8 cellular contexts compared by ENCODE assay signal in the genomic region with DNA sequence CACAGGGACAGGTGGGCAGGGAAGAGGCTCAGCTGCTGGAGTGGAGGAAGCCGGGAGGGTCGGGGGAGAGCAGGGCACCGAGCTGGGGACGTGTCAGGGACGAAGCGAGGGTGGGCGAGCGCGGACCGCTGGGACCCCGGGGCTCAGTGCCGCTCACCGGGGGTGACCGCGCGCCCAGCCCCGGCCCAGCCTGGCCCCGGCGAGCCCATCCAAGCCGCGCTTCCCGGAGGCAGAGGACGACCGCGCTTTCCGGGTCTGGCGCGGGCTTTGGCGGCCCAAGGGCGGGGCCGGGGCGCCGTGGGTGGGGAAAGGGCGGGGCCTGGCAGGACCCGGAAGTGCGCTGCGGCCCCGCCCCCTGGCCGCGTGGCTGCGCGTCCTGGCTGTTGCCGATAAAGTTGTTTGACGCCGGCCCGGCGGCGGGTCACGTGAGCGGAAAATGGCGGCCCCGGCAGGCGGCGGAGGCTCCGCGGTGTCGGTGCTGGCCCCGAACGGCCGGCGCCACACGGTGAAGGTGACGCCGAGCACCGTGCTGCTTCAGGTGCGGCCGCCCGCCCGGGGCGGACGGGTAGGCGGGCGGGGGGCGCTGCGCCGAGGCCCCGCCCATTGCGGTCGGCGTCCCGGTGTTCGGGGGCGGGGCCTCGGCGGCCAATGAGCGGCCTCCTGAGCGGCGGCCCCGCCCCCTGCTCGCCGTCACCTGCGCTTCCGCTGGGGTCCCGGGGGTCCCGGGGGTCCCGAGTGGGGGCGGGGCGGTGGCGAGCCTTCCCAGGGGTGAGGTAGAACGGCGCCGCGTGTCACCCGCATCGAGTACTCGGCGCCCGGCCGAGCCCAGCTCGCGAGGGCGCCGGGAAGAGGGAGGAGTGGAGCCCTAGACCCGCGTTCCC. TPM values are rescaled to one million over a fixed set of nuclear protein-coding genes. Genes with fewer than 3 reads are reported as not detected.
DNase-seq lines count a peak whose midpoint lies in the region; ATAC-seq and TF ChIP-seq lines count a peak whose summit lies in the region.

A gene with protein sequence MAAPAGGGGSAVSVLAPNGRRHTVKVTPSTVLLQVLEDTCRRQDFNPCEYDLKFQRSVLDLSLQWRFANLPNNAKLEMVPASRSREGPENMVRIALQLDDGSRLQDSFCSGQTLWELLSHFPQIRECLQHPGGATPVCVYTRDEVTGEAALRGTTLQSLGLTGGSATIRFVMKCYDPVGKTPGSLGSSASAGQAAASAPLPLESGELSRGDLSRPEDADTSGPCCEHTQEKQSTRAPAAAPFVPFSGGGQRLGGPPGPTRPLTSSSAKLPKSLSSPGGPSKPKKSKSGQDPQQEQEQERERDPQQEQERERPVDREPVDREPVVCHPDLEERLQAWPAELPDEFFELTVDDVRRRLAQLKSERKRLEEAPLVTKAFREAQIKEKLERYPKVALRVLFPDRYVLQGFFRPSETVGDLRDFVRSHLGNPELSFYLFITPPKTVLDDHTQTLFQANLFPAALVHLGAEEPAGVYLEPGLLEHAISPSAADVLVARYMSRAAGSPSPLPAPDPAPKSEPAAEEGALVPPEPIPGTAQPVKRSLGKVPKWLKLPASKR (plus strand): TSS at position 419 of the 881 bp plus-strand sequence. CDS start 18 bp downstream, at position 437.

- H3K9me3 Mint-ChIP-seq in GM23338, result peaks cover 19% of the 10 kb centered on the region

- H3K9me3 ChIP-seq in SJCRH30 (replicated peaks) (peaks cover 3% of the 10 kb centered on the region), neuron (ENCODE audit: low read length) (peaks cover 3% of the 10 kb centered on the region), stomach smooth muscle (ENCODE audit: control insufficient read depth in 2 of 2, low read length in 2 of 2) (peaks cover 0 to 2% of the 10 kb centered on the region in 2 donors)

- peak within 1 kb of the TSS; percentile 96 for H3K4me2 ChIP-seq in GM23338

- H2AFZ ChIP-seq in GM23338 (peak within 1 kb of the TSS; percentile 90), neuron (ENCODE audit: low read depth, low read length) (peak within 1 kb of the TSS; percentile 92)

- ATAC-seq in GM23338, result peak; percentile 81
- peak; percentile 78 for ATAC-seq in foreskin keratinocyte

- peak within 1 kb of the TSS; percentile 89 for H3K4me3 Mint-ChIP-seq in GM23338

- no peaks in the 10 kb centered on the region for H3K9me2 ChIP-seq in GM23338 (ENCODE audit: insufficient read depth)

- H3K4me1 ChIP-seq in GM23338 (ENCODE audit: insufficient read depth) (no peaks in the 10 kb centered on the region), SJCRH30 (peaks cover 12% of the 10 kb centered on the region), foreskin keratinocyte (no peaks in the 10 kb centered on the region), neuron (ENCODE audit: insufficient read depth, low read length) (peaks cover 9% of the 10 kb centered on the region), stomach smooth muscle (ENCODE audit: control insufficient read depth, insufficient read depth, low read length) (peaks cover 19% of the 10 kb centered on the region)

- peak within 1 kb of the TSS; percentile 92 for H3K4me3 ChIP-seq in GM23338
- peak within 1 kb of the TSS; percentile 85 for H3K4me3 ChIP-seq in SJCRH30
- H3K4me3 ChIP-seq in neuron (ENCODE audit: low read length), result peak within 1 kb of the TSS; percentile 57
- H3K4me3 ChIP-seq in stomach smooth muscle (ENCODE audit: low read length in 2 of 2), result peak within 1 kb of the TSS; percentile 75 to 83

- TF ChIP-seq CTCF in GM23338 (conservative IDR thresholded peaks at IDR 0.05; ENCODE audit: low read depth in 2 of 2) (no peak), foreskin keratinocyte (conservative IDR thresholded peaks at IDR 0.05) (no peak)

- H3K27me3 ChIP-seq in GM23338 (ENCODE audit: insufficient read depth) (peaks cover 31% of the 10 kb centered on the region), SJCRH30 (no peaks in the 10 kb centered on the region), foreskin keratinocyte (no peaks in the 10 kb centered on the region), neuron (ENCODE audit: insufficient read depth, low read length) (no peaks in the 10 kb centered on the region), stomach smooth muscle (ENCODE audit: control insufficient read depth in 1 of 2, insufficient read depth in 2 of 2, low read length in 2 of 2) (peaks cover 0 to 2% of the 10 kb centered on the region in 2 donors)

- peak within 1 kb of the TSS; percentile 75 to 86 for H3K9ac ChIP-seq in stomach smooth muscle (ENCODE audit: low read length in 2 of 2)

- H3K36me3 ChIP-seq in GM23338 (ENCODE audit: insufficient read depth) (peaks cover 4% of the 10 kb centered on the region; the same call in 1 of the 2 replicates), SJCRH30 (no peaks in the 10 kb centered on the region; the same call in 1 of the 2 replicates), neuron (ENCODE audit: insufficient read depth, low read length) (peaks cover 9% of the 10 kb centered on the region), stomach smooth muscle (ENCODE audit: control insufficient read depth in 2 of 2, insufficient read depth in 2 of 2, low read length in 2 of 2) (peaks cover 0 to 3% of the 10 kb centered on the region in 2 donors)

- H3K27me3 Mint-ChIP-seq in GM23338 (ENCODE audit: insufficient read depth, low read depth, poor library complexity), result peaks cover 30% of the 10 kb centered on the region

- peaks cover 28% of the 10 kb centered on the region for H3K36me3 Mint-ChIP-seq in GM23338 (ENCODE audit: low read depth)

- H3K27ac Mint-ChIP-seq in GM23338, result peak within 1 kb of the TSS; percentile 88; the same call in 1 of the 2 replicates

- H4K20me1 ChIP-seq in GM23338 (replicated peaks; ENCODE audit: insufficient read depth), result no peaks in the 10 kb centered on the region; the same call in 1 of the 2 replicates

- H3F3A ChIP-seq in GM23338 (replicated peaks; ENCODE audit: low read depth), result peaks cover 4% of the 10 kb centered on the region; the same call in 1 of the 2 replicates

- peak; percentile 89 for DNase-seq in EL
- peak; percentile 93 for DNase-seq in GM23338 (ENCODE audit: low spot score)
- DNase-seq in LHCN-M2 (ENCODE audit: low read depth), result peak; percentile 86
- peak; percentile 97 to 98 for DNase-seq in SJCRH30
- peak; percentile 91 for DNase-seq in activated gamma-delta T cell treated with Interleukin-2 at 50 U/mL for 16 hours
- DNase-seq in foreskin keratinocyte, result peak; percentile 39 to 66

- H3K27ac ChIP-seq in GM23338 (ENCODE audit: low read depth) (peak within 1 kb of the TSS; percentile 88; the same call in 1 of the 2 replicates), SJCRH30 (peak within 1 kb of the TSS; percentile 80), foreskin keratinocyte (peak within 1 kb of the TSS; percentile 95), stomach smooth muscle (ENCODE audit: low read length) (peak within 1 kb of the TSS; percentile 60)

- peaks cover 6% of the 10 kb centered on the region; the same call in 2 of the 3 replicates for H3K4me1 Mint-ChIP-seq in GM23338

- peaks cover 9% of the 10 kb centered on the region for H3K79me2 ChIP-seq in GM23338 (replicated peaks; ENCODE audit: insufficient read depth)

TF ChIP-seq in GM23338, 12 proteins besides CTCF, POLR2A, EP300 and RAD21:
- TF ChIP-seq POLR2AphosphoS5 (IDR thresholded peaks at IDR 0.05; ENCODE audit: low read depth), result peak; percentile 83
- TF ChIP-seq CREB1 (CRISPR knock-in tag; IDR thresholded peaks at IDR 0.05; ENCODE audit: low read depth), result peak; percentile 88
- TF ChIP-seq, protein P1, sequence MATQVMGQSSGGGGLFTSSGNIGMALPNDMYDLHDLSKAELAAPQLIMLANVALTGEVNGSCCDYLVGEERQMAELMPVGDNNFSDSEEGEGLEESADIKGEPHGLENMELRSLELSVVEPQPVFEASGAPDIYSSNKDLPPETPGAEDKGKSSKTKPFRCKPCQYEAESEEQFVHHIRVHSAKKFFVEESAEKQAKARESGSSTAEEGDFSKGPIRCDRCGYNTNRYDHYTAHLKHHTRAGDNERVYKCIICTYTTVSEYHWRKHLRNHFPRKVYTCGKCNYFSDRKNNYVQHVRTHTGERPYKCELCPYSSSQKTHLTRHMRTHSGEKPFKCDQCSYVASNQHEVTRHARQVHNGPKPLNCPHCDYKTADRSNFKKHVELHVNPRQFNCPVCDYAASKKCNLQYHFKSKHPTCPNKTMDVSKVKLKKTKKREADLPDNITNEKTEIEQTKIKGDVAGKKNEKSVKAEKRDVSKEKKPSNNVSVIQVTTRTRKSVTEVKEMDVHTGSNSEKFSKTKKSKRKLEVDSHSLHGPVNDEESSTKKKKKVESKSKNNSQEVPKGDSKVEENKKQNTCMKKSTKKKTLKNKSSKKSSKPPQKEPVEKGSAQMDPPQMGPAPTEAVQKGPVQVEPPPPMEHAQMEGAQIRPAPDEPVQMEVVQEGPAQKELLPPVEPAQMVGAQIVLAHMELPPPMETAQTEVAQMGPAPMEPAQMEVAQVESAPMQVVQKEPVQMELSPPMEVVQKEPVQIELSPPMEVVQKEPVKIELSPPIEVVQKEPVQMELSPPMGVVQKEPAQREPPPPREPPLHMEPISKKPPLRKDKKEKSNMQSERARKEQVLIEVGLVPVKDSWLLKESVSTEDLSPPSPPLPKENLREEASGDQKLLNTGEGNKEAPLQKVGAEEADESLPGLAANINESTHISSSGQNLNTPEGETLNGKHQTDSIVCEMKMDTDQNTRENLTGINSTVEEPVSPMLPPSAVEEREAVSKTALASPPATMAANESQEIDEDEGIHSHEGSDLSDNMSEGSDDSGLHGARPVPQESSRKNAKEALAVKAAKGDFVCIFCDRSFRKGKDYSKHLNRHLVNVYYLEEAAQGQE (IDR thresholded peaks at IDR 0.05; ENCODE audit: unreplicated experiment), result no peak
- TF ChIP-seq, protein P2, sequence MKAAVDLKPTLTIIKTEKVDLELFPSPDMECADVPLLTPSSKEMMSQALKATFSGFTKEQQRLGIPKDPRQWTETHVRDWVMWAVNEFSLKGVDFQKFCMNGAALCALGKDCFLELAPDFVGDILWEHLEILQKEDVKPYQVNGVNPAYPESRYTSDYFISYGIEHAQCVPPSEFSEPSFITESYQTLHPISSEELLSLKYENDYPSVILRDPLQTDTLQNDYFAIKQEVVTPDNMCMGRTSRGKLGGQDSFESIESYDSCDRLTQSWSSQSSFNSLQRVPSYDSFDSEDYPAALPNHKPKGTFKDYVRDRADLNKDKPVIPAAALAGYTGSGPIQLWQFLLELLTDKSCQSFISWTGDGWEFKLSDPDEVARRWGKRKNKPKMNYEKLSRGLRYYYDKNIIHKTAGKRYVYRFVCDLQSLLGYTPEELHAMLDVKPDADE (IDR thresholded peaks at IDR 0.05), result 0 out of 2 replicates have a peak, but pooled peaks have one; percentile 31
TF ChIP-seq in GM23338: peak in this region for 3.

RNA-seq across cellular contexts. Expression of the gene that starts here (rescaled TPM):
- total RNA-seq in GM23338 (2014; rRNA removed; shearing (Covaris generic)), result 40.4 and 46.9 TPM in 2 replicates
- polyA plus RNA-seq in GM23338 (2016; fragmentation: Nextera tagmentation; extraction: Ambion mirVana) (44.2 and 47.5 TPM in 2 replicates), foreskin keratinocyte (16.6 and 21.5 TPM in 2 replicates)
- total RNA-seq in LHCN-M2 (2014; rRNA removed) (25.9 and 30.3 TPM in 2 replicates), foreskin keratinocyte (16.7 and 20.2 TPM in 2 replicates)
- 28.0 TPM for polyA plus RNA-seq in LHCN-M2 (2012)
- 40.6 and 42.6 TPM in 2 replicates for total RNA-seq in SJCRH30 (2014; rRNA removed; shearing (Covaris generic))

Comparison
In these comparisons a context has a peak if more than half of its experiments do, and no peak if none do; other contexts are left out.
1. Peak in every context shown above with its lines: DNase-seq, ATAC-seq, H3K4me3 ChIP-seq and H3K27ac ChIP-seq.